Comparison of ENCODE assay signal across 16 cellular contexts in the genomic region with DNA sequence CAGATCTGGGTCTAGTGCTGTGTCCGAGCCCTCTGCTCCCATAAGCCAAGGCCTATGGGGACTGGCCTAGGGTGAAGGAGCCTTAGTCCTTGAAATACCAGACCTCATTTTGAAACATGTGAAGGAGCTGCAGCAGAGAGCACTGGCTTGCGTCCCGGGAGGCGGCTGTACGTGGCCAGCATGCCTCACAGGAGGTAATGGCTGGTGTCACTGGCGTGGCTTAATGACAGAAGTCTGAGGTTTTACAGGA.
DNase-seq lines count a peak whose midpoint lies in the region; ATAC-seq and TF ChIP-seq lines count a peak whose summit lies in the region.
"Had no signal": no experiment of that assay in that cellular context is flagged by ENCODE, and none has a peak within 500 bp of the region (broad histone marks: within the 10 kb centered on the region; RNA-seq: fewer than 3 reads in every experiment).

No MANE protein-coding gene starts in this region.

- H3K27me3 ChIP-seq in layer of hippocampus (ENCODE audit: control insufficient read depth, insufficient read depth, low read length), result no peaks in the 10 kb centered on the region

- H3K36me3 Mint-ChIP-seq in activated T-helper 2 cell treated with anti-CD3 and anti-CD28 coated beads, Interferon-gamma antibody, Interleukin-2, Interleukin-4, amounts not matched to agents 10 μg/mL and 5 μg/mL and 100 μg/mL, durations not matched to agents 14 hours and 24 hours and 36 hours (ENCODE audit: low read depth), result no peaks in the 10 kb centered on the region
- no peaks in the 10 kb centered on the region for H3K36me3 Mint-ChIP-seq in WTC11

- H3K27me3 Mint-ChIP-seq in activated T-helper 2 cell treated with anti-CD3 and anti-CD28 coated beads, Interferon-gamma antibody, Interleukin-2, Interleukin-4, amounts not matched to agents 10 μg/mL and 5 μg/mL and 100 μg/mL, durations not matched to agents 14 hours and 24 hours and 36 hours (ENCODE audit: low read depth), result no peaks in the 10 kb centered on the region
- no peaks in the 10 kb centered on the region for H3K27me3 Mint-ChIP-seq in WTC11 (ENCODE audit: low read depth)
- H3K27me3 Mint-ChIP-seq: CD4-positive, alpha-beta T cell had no signal

- CTCF ChIA-PET in WTC11 (lab: Charles Lee), result interaction anchor here (1.0 kb wide), 1 partner anchor 20 kb away, joined by 6 read pairs; no protein-coding TSS in a partner anchor

- DNase-seq in Ammon's horn (ENCODE audit: low spot score) (peak; percentile 65), retina (peak; percentile 24), WTC11 (ENCODE audit: low spot score) (no peak)
- no peak for DNase-seq in activated CD4-positive, CD25-positive, alpha-beta regulatory T cell (lab: John Stamatoyannopoulos, UW)
- no peak for DNase-seq in activated T-helper 2 cell treated with anti-CD3 and anti-CD28 coated beads, Interferon-gamma antibody, Interleukin-2, Interleukin-4, amounts not matched to agents 10 μg/mL and 5 μg/mL and 100 μg/mL, durations not matched to agents 14 hours and 24 hours and 36 hours (ENCODE audit: low spot score)
- DNase-seq: DND-41, GDM1, KG1, NCI-H1048, NCI-H146, NCI-H446 had no signal

- H3K27ac ChIP-seq in angular gyrus (ENCODE audit: low read depth, low read length) (peak overlapping the region; percentile 32), layer of hippocampus (ENCODE audit: low read depth, low read length) (peak overlapping the region; percentile 54)
- H3K27ac ChIP-seq: RWPE1 had no signal

- H3K9me3 Mint-ChIP-seq in activated T-helper 2 cell treated with anti-CD3 and anti-CD28 coated beads, Interferon-gamma antibody, Interleukin-2, Interleukin-4, amounts not matched to agents 10 μg/mL and 5 μg/mL and 100 μg/mL, durations not matched to agents 14 hours and 24 hours and 36 hours, result no peaks in the 10 kb centered on the region
- H3K9me3 Mint-ChIP-seq in WTC11, result no peaks in the 10 kb centered on the region
- H3K9me3 Mint-ChIP-seq: CD4-positive, alpha-beta T cell had no signal

- no peaks in the 10 kb centered on the region for H3K4me1 Mint-ChIP-seq in activated T-helper 2 cell treated with anti-CD3 and anti-CD28 coated beads, Interferon-gamma antibody, Interleukin-2, Interleukin-4, amounts not matched to agents 10 μg/mL and 5 μg/mL and 100 μg/mL, durations not matched to agents 14 hours and 24 hours and 36 hours (ENCODE audit: low read depth)
- no peaks in the 10 kb centered on the region for H3K4me1 Mint-ChIP-seq in WTC11

- no peak overlapping the region for H3K27ac Mint-ChIP-seq in activated T-helper 2 cell treated with anti-CD3 and anti-CD28 coated beads, Interferon-gamma antibody, Interleukin-2, Interleukin-4, amounts not matched to agents 10 μg/mL and 5 μg/mL and 100 μg/mL, durations not matched to agents 14 hours and 24 hours and 36 hours
- H3K27ac Mint-ChIP-seq in WTC11, result no peak overlapping the region
- H3K27ac Mint-ChIP-seq: CD4-positive, alpha-beta T cell had no signal

- POLR2A ChIA-PET in WTC11 (lab: Charles Lee), result no interaction called here

- intact Hi-C loops in activated T-helper 2 cell treated with anti-CD3 and anti-CD28 coated beads, Interferon-gamma antibody, Interleukin-2, Interleukin-4, amounts not matched to agents 10 μg/mL and 5 μg/mL and 100 μg/mL, durations not matched to agents 14 hours and 24 hours and 36 hours (cut with micrococcal nuclease), result no loop called here

- H3K4me3 Mint-ChIP-seq in activated T-helper 2 cell treated with anti-CD3 and anti-CD28 coated beads, Interferon-gamma antibody, Interleukin-2, Interleukin-4, amounts not matched to agents 10 μg/mL and 5 μg/mL and 100 μg/mL, durations not matched to agents 14 hours and 24 hours and 36 hours (ENCODE audit: low read depth), result no peak overlapping the region
- H3K4me3 Mint-ChIP-seq in WTC11, result no peak overlapping the region
- H3K4me3 Mint-ChIP-seq: CD4-positive, alpha-beta T cell had no signal

- TF ChIP-seq CTCF in WTC11 (IDR thresholded peaks at IDR 0.05), result no peak

- ATAC-seq in WTC11 (no peak), HG02852 (IDR thresholded peaks at IDR 0.05; ENCODE audit: unreplicated experiment) (no peak)

TF ChIP-seq in WTC11, 78 proteins besides CTCF, POLR2A, EP300 and RAD21:
- TF ChIP-seq, protein P1, sequence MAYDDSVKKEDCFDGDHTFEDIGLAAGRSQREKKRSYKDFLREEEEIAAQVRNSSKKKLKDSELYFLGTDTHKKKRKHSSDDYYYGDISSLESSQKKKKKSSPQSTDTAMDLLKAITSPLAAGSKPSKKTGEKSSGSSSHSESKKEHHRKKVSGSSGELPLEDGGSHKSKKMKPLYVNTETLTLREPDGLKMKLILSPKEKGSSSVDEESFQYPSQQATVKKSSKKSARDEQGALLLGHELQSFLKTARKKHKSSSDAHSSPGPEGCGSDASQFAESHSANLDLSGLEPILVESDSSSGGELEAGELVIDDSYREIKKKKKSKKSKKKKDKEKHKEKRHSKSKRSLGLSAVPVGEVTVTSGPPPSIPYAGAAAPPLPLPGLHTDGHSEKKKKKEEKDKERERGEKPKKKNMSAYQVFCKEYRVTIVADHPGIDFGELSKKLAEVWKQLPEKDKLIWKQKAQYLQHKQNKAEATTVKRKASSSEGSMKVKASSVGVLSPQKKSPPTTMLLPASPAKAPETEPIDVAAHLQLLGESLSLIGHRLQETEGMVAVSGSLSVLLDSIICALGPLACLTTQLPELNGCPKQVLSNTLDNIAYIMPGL (CRISPR knock-in tag; IDR thresholded peaks at IDR 0.05), result no peak
- TF ChIP-seq NR3C1 (CRISPR knock-in tag; conservative IDR thresholded peaks at IDR 0.05; ENCODE audit: low read depth) (no peak), MXD4 (CRISPR knock-in tag; IDR thresholded peaks at IDR 0.05; ENCODE audit: borderline replicate concordance) (no peak), HMGA2 (CRISPR knock-in tag; IDR thresholded peaks at IDR 0.05) (no peak), CREM (CRISPR knock-in tag; IDR thresholded peaks at IDR 0.05) (no peak)

Comparison
In these comparisons a context has a peak if more than half of its experiments do, and no peak if none do; other contexts are left out.
1. DNase-seq: peak in Ammon's horn (single experiment) and retina (single experiment); none in activated CD4-positive, CD25-positive, alpha-beta regulatory T cell (0 of 4), activated T-helper 2 cell treated with anti-CD3 and anti-CD28 coated beads, Interferon-gamma antibody, Interleukin-2, Interleukin-4, amounts not matched to agents 10 μg/mL and 5 μg/mL and 100 μg/mL, durations not matched to agents 14 hours and 24 hours and 36 hours (single experiment) and WTC11 (single experiment).